ENCODE assay signal across 1 cellular context in genomic region chr19:16325161-16325527, GRCh38.
A peak's percentile ranks its signal among the peaks of the same experiment; 100 is the strongest.
TF ChIP-seq lines count a peak whose summit lies in the region.

No MANE protein-coding gene starts in this region.

TF ChIP-seq in K562, 482 proteins besides CTCF, POLR2A, EP300 and RAD21 (continued from another document):
- TF ChIP-seq CTCFL (IDR thresholded peaks at IDR 0.05; ENCODE audit: borderline replicate concordance, insufficient read depth, low read depth, low read length, poor library complexity, severe bottlenecking) (peak; percentile 19), SAP30 (IDR thresholded peaks at IDR 0.05; ENCODE audit: borderline replicate concordance, insufficient read depth, low read depth, low read length, poor library complexity, severe bottlenecking) (no peak), NUFIP1 (IDR thresholded peaks at IDR 0.05; ENCODE audit: partially characterized antibody) (no peak), IRF2 (CRISPR knock-in tag; IDR thresholded peaks at IDR 0.05) (no peak), RBFOX2 (IDR thresholded peaks at IDR 0.05; ENCODE audit: low read depth, low read length) (0 out of 2 replicates have a peak, but pooled peaks have one; percentile 2), ZNF121 (CRISPR knock-in tag; conservative IDR thresholded peaks at IDR 0.05) (no peak), RUNX1 (IDR thresholded peaks at IDR 0.05; ENCODE audit: low read depth) (no peak), L3MBTL2 (IDR thresholded peaks at IDR 0.05) (peak; percentile 51; the same call in 1 of the 2 replicates), DMBX1 (CRISPR knock-in tag; IDR thresholded peaks at IDR 0.05; ENCODE audit: borderline replicate concordance) (no peak), ZNF217 (CRISPR knock-in tag; IDR thresholded peaks at IDR 0.05) (no peak), SP2 (IDR thresholded peaks at IDR 0.05; ENCODE audit: extremely low read depth, low read depth, low read length, poor library complexity, severe bottlenecking) (no peak), ZKSCAN8 (CRISPR knock-in tag; IDR thresholded peaks at IDR 0.05) (no peak), ZBTB7A (IDR thresholded peaks at IDR 0.05; ENCODE audit: borderline replicate concordance, control insufficient read depth, low read depth, low read length) (peak; percentile 48; the same call in 1 of the 2 replicates)
- TF ChIP-seq, protein P1, sequence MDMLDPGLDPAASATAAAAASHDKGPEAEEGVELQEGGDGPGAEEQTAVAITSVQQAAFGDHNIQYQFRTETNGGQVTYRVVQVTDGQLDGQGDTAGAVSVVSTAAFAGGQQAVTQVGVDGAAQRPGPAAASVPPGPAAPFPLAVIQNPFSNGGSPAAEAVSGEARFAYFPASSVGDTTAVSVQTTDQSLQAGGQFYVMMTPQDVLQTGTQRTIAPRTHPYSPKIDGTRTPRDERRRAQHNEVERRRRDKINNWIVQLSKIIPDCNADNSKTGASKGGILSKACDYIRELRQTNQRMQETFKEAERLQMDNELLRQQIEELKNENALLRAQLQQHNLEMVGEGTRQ (CRISPR knock-in tag; IDR thresholded peaks at IDR 0.05), result no peak
- TF ChIP-seq, protein P2, sequence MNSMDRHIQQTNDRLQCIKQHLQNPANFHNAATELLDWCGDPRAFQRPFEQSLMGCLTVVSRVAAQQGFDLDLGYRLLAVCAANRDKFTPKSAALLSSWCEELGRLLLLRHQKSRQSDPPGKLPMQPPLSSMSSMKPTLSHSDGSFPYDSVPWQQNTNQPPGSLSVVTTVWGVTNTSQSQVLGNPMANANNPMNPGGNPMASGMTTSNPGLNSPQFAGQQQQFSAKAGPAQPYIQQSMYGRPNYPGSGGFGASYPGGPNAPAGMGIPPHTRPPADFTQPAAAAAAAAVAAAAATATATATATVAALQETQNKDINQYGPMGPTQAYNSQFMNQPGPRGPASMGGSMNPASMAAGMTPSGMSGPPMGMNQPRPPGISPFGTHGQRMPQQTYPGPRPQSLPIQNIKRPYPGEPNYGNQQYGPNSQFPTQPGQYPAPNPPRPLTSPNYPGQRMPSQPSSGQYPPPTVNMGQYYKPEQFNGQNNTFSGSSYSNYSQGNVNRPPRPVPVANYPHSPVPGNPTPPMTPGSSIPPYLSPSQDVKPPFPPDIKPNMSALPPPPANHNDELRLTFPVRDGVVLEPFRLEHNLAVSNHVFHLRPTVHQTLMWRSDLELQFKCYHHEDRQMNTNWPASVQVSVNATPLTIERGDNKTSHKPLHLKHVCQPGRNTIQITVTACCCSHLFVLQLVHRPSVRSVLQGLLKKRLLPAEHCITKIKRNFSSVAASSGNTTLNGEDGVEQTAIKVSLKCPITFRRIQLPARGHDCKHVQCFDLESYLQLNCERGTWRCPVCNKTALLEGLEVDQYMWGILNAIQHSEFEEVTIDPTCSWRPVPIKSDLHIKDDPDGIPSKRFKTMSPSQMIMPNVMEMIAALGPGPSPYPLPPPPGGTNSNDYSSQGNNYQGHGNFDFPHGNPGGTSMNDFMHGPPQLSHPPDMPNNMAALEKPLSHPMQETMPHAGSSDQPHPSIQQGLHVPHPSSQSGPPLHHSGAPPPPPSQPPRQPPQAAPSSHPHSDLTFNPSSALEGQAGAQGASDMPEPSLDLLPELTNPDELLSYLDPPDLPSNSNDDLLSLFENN (IDR thresholded peaks at IDR 0.05; ENCODE audit: low read depth in 2 of 2, low read length in 2 of 2), result no peak
- TF ChIP-seq, protein P3, sequence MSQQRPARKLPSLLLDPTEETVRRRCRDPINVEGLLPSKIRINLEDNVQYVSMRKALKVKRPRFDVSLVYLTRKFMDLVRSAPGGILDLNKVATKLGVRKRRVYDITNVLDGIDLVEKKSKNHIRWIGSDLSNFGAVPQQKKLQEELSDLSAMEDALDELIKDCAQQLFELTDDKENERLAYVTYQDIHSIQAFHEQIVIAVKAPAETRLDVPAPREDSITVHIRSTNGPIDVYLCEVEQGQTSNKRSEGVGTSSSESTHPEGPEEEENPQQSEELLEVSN (IDR thresholded peaks at IDR 0.05; ENCODE audit: borderline replicate concordance in 1 of 2, extremely low read depth in 1 of 2, insufficient read depth in 1 of 2, insufficient read length in 1 of 2, low read depth in 1 of 2, low read length in 1 of 2, poor library complexity in 1 of 2, severe bottlenecking in 1 of 2), result peak in 1 of 2 experiments; percentile 53
